ENCODE assay signal across 28 cellular contexts in the genomic region with DNA sequence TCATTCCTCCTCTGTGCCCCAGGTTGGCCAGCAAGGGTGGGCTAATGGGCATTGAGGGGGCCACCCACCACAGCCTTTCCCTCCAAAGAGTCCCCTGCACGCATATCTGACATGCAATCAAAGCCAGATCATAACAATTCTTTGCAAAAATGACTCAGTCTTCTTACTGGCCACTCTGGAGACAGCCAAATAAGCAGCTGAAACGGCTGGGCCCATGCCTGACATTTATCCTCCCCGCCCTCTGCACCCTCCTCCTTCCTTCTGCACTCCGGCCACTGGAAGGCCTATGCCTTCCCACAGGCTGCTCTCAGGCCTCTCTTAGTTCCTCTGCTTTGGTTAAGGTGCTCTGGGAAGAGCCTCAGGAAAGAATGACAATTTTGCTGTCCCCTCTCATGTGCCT. TPM values are rescaled to one million over a fixed set of nuclear protein-coding genes. Genes with fewer than 3 reads are reported as not detected.
DNase-seq lines count a peak whose midpoint lies in the region; ATAC-seq and TF ChIP-seq lines count a peak whose summit lies in the region.
"Had no signal": no experiment of that assay in that cellular context is flagged by ENCODE, and none has a peak within 500 bp of the region (broad histone marks: within the 10 kb centered on the region; RNA-seq: fewer than 3 reads in every experiment).

No MANE protein-coding gene starts in this region.

- no peak overlapping the region for H3K27ac Mint-ChIP-seq in endodermal cell
- H3K27ac Mint-ChIP-seq in activated CD4-positive, alpha-beta memory T cell treated with anti-CD3 and anti-CD28 coated beads, Interleukin-2, amount 10 ng/mL, durations not matched to agents 7 days and 5 days = no peak overlapping the region
- H3K27ac Mint-ChIP-seq: activated CD4-positive, alpha-beta T cell treated with anti-CD3 and anti-CD28 coated beads, Interleukin-2, amount 10 ng/mL, durations not matched to agents 24 days and 14 days; activated T-helper 17 cell treated with anti-CD3 and anti-CD28 coated beads, Interleukin-2, amount 50 U/mL, for 72 hours; CD4-positive, CD25-positive, alpha-beta regulatory T cell; T-helper 2 cell treated with Interferon-gamma antibody and Interleukin-4, amounts not matched to agents 5 μg/mL and 100 μg/mL, for 36 hours had no signal

- no peaks in the 10 kb centered on the region for H3K4me1 Mint-ChIP-seq in endodermal cell
- no peaks in the 10 kb centered on the region for H3K4me1 Mint-ChIP-seq in activated CD4-positive, alpha-beta memory T cell treated with anti-CD3 and anti-CD28 coated beads, Interleukin-2, amount 10 ng/mL, durations not matched to agents 7 days and 5 days
- H3K4me1 Mint-ChIP-seq: activated CD4-positive, alpha-beta T cell treated with anti-CD3 and anti-CD28 coated beads, Interleukin-2, amount 10 ng/mL, durations not matched to agents 24 days and 14 days; activated T-helper 17 cell treated with anti-CD3 and anti-CD28 coated beads, Interleukin-2, amount 50 U/mL, for 72 hours; CD4-positive, CD25-positive, alpha-beta regulatory T cell; stimulated activated naive CD8-positive, alpha-beta T cell treated with anti-CD3 and anti-CD28 coated beads, Interleukin-15, amount 100 ng/mL, for 72 hours had no signal

- no peaks in the 10 kb centered on the region for H3K36me3 ChIP-seq in left ventricle myocardium inferior
- no peaks in the 10 kb centered on the region for H3K36me3 ChIP-seq in endodermal cell (ENCODE audit: control insufficient read depth, insufficient read depth, low read length)
- H3K36me3 ChIP-seq in aorta (ENCODE audit: control insufficient read depth in 1 of 2, insufficient read depth in 2 of 2, low read length in 1 of 2) = no peaks in the 10 kb centered on the region
- H3K36me3 ChIP-seq: brain microvascular endothelial cell, HAP-1, upper lobe of left lung had no signal

- H3K36me3 Mint-ChIP-seq in endodermal cell (ENCODE audit: low read depth) = no peaks in the 10 kb centered on the region
- H3K36me3 Mint-ChIP-seq in activated CD4-positive, alpha-beta memory T cell treated with anti-CD3 and anti-CD28 coated beads, Interleukin-2, amount 10 ng/mL, durations not matched to agents 7 days and 5 days (ENCODE audit: low read depth) = no peaks in the 10 kb centered on the region
- H3K36me3 Mint-ChIP-seq: CD4-positive, CD25-positive, alpha-beta regulatory T cell had no signal

- H3K4me1 ChIP-seq in left ventricle myocardium inferior (peaks cover 8% of the 10 kb centered on the region), endodermal cell (ENCODE audit: control insufficient read depth, insufficient read depth, low read length) (no peaks in the 10 kb centered on the region), aorta (ENCODE audit: control insufficient read depth in 1 of 2, insufficient read depth in 2 of 2, low read length in 2 of 2) (no peaks in the 10 kb centered on the region)
- H3K4me1 ChIP-seq: HAP-1, upper lobe of left lung had no signal

- H3K27ac ChIP-seq in left ventricle myocardium inferior (replicated peaks) (no peak overlapping the region), endodermal cell (ENCODE audit: low read depth, low read length) (no peak overlapping the region), aorta (ENCODE audit: low read depth in 1 of 2, low read length in 2 of 2) (no peak overlapping the region)
- H3K27ac ChIP-seq: brain microvascular endothelial cell, hepatocyte, upper lobe of left lung, VCaP had no signal

- DNase-seq in Right ventricle myocardium superior = no peak
- DNase-seq in left ventricle myocardium inferior = no peak
- DNase-seq in endodermal cell = peak; percentile 30
- peak; percentile 37 for DNase-seq in hepatic stellate cell (ENCODE audit: low spot score)
- DNase-seq in aorta = peak; percentile 49 to 71
- DNase-seq in activated CD4-positive, alpha-beta memory T cell treated with anti-CD3 and anti-CD28 coated beads, Interleukin-2, amount 10 ng/mL, durations not matched to agents 7 days and 5 days = no peak
- no peak for DNase-seq in RKO (ENCODE audit: low spot score)
- no peak for DNase-seq in AML-193 (lab: John Stamatoyannopoulos, UW)
- DNase-seq: activated CD4-positive, alpha-beta T cell treated with anti-CD3 and anti-CD28 coated beads, Interleukin-2, amount 10 ng/mL, durations not matched to agents 24 days and 14 days; brain microvascular endothelial cell; CD4-positive, CD25-positive, alpha-beta regulatory T cell; effector memory CD4-positive, alpha-beta T cell; NCI-H146; NCI-H2171; NCI-H526 treated with DMSO at 0.1 percent for 48 hours; occipital lobe; RPMI8226; stimulated activated CD4-positive, alpha-beta T cell treated with anti-CD3 and anti-CD28 coated beads, Interleukin-12 subunit alpha, Interleukin-12 subunit beta, amount 100 ng/mL, for 4 hours; stimulated activated naive CD8-positive, alpha-beta T cell treated with anti-CD3 and anti-CD28 coated beads, Interleukin-15, amount 100 ng/mL, for 72 hours; upper lobe of left lung had no signal

- no peaks in the 10 kb centered on the region for H3K9me3 ChIP-seq in left ventricle myocardium inferior (replicated peaks)
- no peaks in the 10 kb centered on the region for H3K9me3 ChIP-seq in endodermal cell (ENCODE audit: control insufficient read depth, low read length)
- no peaks in the 10 kb centered on the region for H3K9me3 ChIP-seq in aorta (ENCODE audit: control insufficient read depth, low read length)
- H3K9me3 ChIP-seq: HAP-1, upper lobe of left lung had no signal

- CTCF ChIA-PET in activated CD4-positive, alpha-beta memory T cell treated with anti-CD3 and anti-CD28 coated beads, Interleukin-2, amount 10 ng/mL, durations not matched to agents 7 days and 5 days (lab: Charles Lee) = no interaction called here

- H3K4me3 Mint-ChIP-seq in endodermal cell = no peak overlapping the region
- H3K4me3 Mint-ChIP-seq in activated CD4-positive, alpha-beta memory T cell treated with anti-CD3 and anti-CD28 coated beads, Interleukin-2, amount 10 ng/mL, durations not matched to agents 7 days and 5 days = no peak overlapping the region
- H3K4me3 Mint-ChIP-seq: activated CD4-positive, alpha-beta T cell treated with anti-CD3 and anti-CD28 coated beads, Interleukin-2, amount 10 ng/mL, durations not matched to agents 24 days and 14 days; activated T-helper 17 cell treated with anti-CD3 and anti-CD28 coated beads, Interleukin-2, amount 50 U/mL, for 72 hours; CD4-positive, CD25-positive, alpha-beta regulatory T cell; stimulated activated naive CD8-positive, alpha-beta T cell treated with anti-CD3 and anti-CD28 coated beads, Interleukin-15, amount 100 ng/mL, for 72 hours; T-helper 2 cell treated with Interferon-gamma antibody and Interleukin-4, amounts not matched to agents 5 μg/mL and 100 μg/mL, for 36 hours had no signal

- H3K9me3 Mint-ChIP-seq in endodermal cell = no peaks in the 10 kb centered on the region
- no peaks in the 10 kb centered on the region for H3K9me3 Mint-ChIP-seq in activated CD4-positive, alpha-beta memory T cell treated with anti-CD3 and anti-CD28 coated beads, Interleukin-2, amount 10 ng/mL, durations not matched to agents 7 days and 5 days
- H3K9me3 Mint-ChIP-seq: activated CD4-positive, alpha-beta T cell treated with anti-CD3 and anti-CD28 coated beads, Interleukin-2, amount 10 ng/mL, durations not matched to agents 24 days and 14 days; activated T-helper 17 cell treated with anti-CD3 and anti-CD28 coated beads, Interleukin-2, amount 50 U/mL, for 72 hours; T-helper 2 cell treated with Interferon-gamma antibody and Interleukin-4, amounts not matched to agents 5 μg/mL and 100 μg/mL, for 36 hours had no signal

- H3K4me3 ChIP-seq in left ventricle myocardium inferior (no peak overlapping the region), endodermal cell (ENCODE audit: low read length) (no peak overlapping the region), aorta (ENCODE audit: low read length in 2 of 2) (no peak overlapping the region)
- H3K4me3 ChIP-seq: HAP-1, hepatocyte, K562, upper lobe of left lung had no signal

- ATAC-seq in Right ventricle myocardium superior (ENCODE audit: poor library complexity) (peak; percentile 53), aorta (ENCODE audit: low FRiP score) (no peak)
- ATAC-seq: activated T-helper 17 cell treated with anti-CD3 and anti-CD28 coated beads, Interleukin-2, amount 50 U/mL, for 72 hours; K562; stimulated activated naive CD8-positive, alpha-beta T cell treated with anti-CD3 and anti-CD28 coated beads, Interleukin-15, amount 100 ng/mL, for 72 hours had no signal

- intact Hi-C loops in Right ventricle myocardium superior (cut with DNase I) = no loop called here
- intact Hi-C loops in left ventricle myocardium inferior (cut with micrococcal nuclease) = no loop called here
- intact Hi-C loops in aorta (cut with DNase I) = no loop called here

- H3K9ac ChIP-seq in endodermal cell (ENCODE audit: extremely low read depth, low read length, poor library complexity, severe bottlenecking) = no peak overlapping the region

- POLR2A ChIA-PET in activated CD4-positive, alpha-beta memory T cell treated with anti-CD3 and anti-CD28 coated beads, Interleukin-2, amount 10 ng/mL, durations not matched to agents 7 days and 5 days (lab: Charles Lee) = no interaction called here

- H3K27me3 ChIP-seq in left ventricle myocardium inferior (ENCODE audit: low read depth) = no peaks in the 10 kb centered on the region
- H3K27me3 ChIP-seq in endodermal cell (ENCODE audit: control insufficient read depth, insufficient read depth, low read length, poor library complexity, severe bottlenecking) = no peaks in the 10 kb centered on the region
- H3K27me3 ChIP-seq in aorta (ENCODE audit: control insufficient read depth in 1 of 2, insufficient read depth in 2 of 2, low read length in 1 of 2) = no peaks in the 10 kb centered on the region
- H3K27me3 ChIP-seq: brain microvascular endothelial cell, hepatocyte, upper lobe of left lung had no signal

- no peak for TF ChIP-seq CTCF in left ventricle myocardium inferior (IDR thresholded peaks at IDR 0.05; ENCODE audit: borderline replicate concordance)
- no peak for TF ChIP-seq CTCF in endodermal cell (conservative IDR thresholded peaks at IDR 0.05)

- no peaks in the 10 kb centered on the region for H3K27me3 Mint-ChIP-seq in endodermal cell (ENCODE audit: insufficient read depth)
- H3K27me3 Mint-ChIP-seq in activated CD4-positive, alpha-beta memory T cell treated with anti-CD3 and anti-CD28 coated beads, Interleukin-2, amount 10 ng/mL, durations not matched to agents 7 days and 5 days = no peaks in the 10 kb centered on the region
- H3K27me3 Mint-ChIP-seq: activated CD4-positive, alpha-beta T cell treated with anti-CD3 and anti-CD28 coated beads, Interleukin-2, amount 10 ng/mL, durations not matched to agents 24 days and 14 days; activated T-helper 17 cell treated with anti-CD3 and anti-CD28 coated beads, Interleukin-2, amount 50 U/mL, for 72 hours; CD4-positive, CD25-positive, alpha-beta regulatory T cell; stimulated activated naive CD8-positive, alpha-beta T cell treated with anti-CD3 and anti-CD28 coated beads, Interleukin-15, amount 100 ng/mL, for 72 hours had no signal

- 84 to 100% methylated on average over 2 to 4 of the region's 4 CpGs for WGBS in endodermal cell (ENCODE audit: insufficient coverage in 1 of 2, insufficient read length in 1 of 2), 2 experiments
- 67 to 80% methylated on average over 4 of the region's 4 CpGs for WGBS in aorta, 2 donors

RNA-seq across cellular contexts. Expression of gene NPFFR1, which starts 29.2 kb away (rescaled TPM):
- 0.03 TPM for total RNA-seq in Right ventricle myocardium superior
- not detected for total RNA-seq in left ventricle myocardium inferior
- total RNA-seq in endodermal cell = under 1 TPM in 1 of 2 donors, not detected in 1; 0.02 TPM
- 0.04 TPM for polyA plus RNA-seq in endodermal cell (2013, experiment 1 of 2)
- polyA plus RNA-seq in endodermal cell (2013, experiment 2 of 2) = 0.04 TPM
- total RNA-seq in aorta = under 1 TPM; 0.03 to 0.06 TPM
- under 1 TPM in 1 of 2 donors, not detected in 1; under 0.01 TPM for polyA plus RNA-seq in aorta
- total RNA-seq in activated CD4-positive, alpha-beta memory T cell treated with anti-CD3 and anti-CD28 coated beads, Interleukin-2, amount 10 ng/mL, durations not matched to agents 7 days and 5 days = not detected
- total RNA-seq: activated CD4-positive, alpha-beta T cell treated with anti-CD3 and anti-CD28 coated beads, Interleukin-2, amount 10 ng/mL, durations not matched to agents 24 days and 14 days; activated T-helper 17 cell treated with anti-CD3 and anti-CD28 coated beads, Interleukin-2, amount 50 U/mL, for 72 hours; CD4-positive, CD25-positive, alpha-beta regulatory T cell; hepatocyte; lung microvascular endothelial cell; myocyte had no signal
- polyA plus RNA-seq: CD4-positive, CD25-positive, alpha-beta regulatory T cell; hepatocyte; K562 had no signal

Comparison
In these comparisons a context has a peak if more than half of its experiments do, and no peak if none do; other contexts are left out.
1. DNase-seq: peak in endodermal cell (single experiment), hepatic stellate cell (single experiment) and aorta (2 of 2); none in Right ventricle myocardium superior (single experiment), left ventricle myocardium inferior (single experiment), activated CD4-positive, alpha-beta memory T cell treated with anti-CD3 and anti-CD28 coated beads, Interleukin-2, amount 10 ng/mL, durations not matched to agents 7 days and 5 days (single experiment), RKO (single experiment) and AML-193 (0 of 2).